1 cellular context compared by ENCODE assay signal in genomic region chr14:58339664-58340063, GRCh38. TPM values are rescaled to one million over a fixed set of nuclear protein-coding genes. Genes with fewer than 3 reads are reported as not detected.
"Had no signal": no experiment of that assay in that cellular context is flagged by ENCODE, and none has a peak within 500 bp of the region (broad histone marks: within the 10 kb centered on the region; RNA-seq: fewer than 3 reads in every experiment).

No MANE protein-coding gene starts in this region.

RNA-seq across cellular contexts. Expression of gene TOMM20L, which starts 56.1 kb away (rescaled TPM):
- polyA plus RNA-seq: adrenal gland had no signal
